In genomic region chr14:32494566-32495434, GRCh38 we compare ENCODE assay signal across 15 cellular contexts.
A peak's percentile ranks its signal among the peaks of the same experiment; 100 is the strongest.
DNase-seq lines count a peak whose midpoint lies in the region; ATAC-seq and TF ChIP-seq lines count a peak whose summit lies in the region.
"Had no signal": no experiment of that assay in that cellular context is flagged by ENCODE, and none has a peak within 500 bp of the region (broad histone marks: within the 10 kb centered on the region; RNA-seq: fewer than 3 reads in every experiment).

No MANE protein-coding gene starts in this region.

- TF ChIP-seq CTCF in esophagus muscularis mucosa (IDR thresholded peaks at IDR 0.05), result no peak
- no peak for TF ChIP-seq CTCF in thoracic aorta (IDR thresholded peaks at IDR 0.05)
- no peak for TF ChIP-seq CTCF in uterus (IDR thresholded peaks at IDR 0.05)

- H3K36me3 ChIP-seq in esophagus muscularis mucosa, result no peaks in the 10 kb centered on the region
- no peaks in the 10 kb centered on the region for H3K36me3 ChIP-seq in thoracic aorta
- H3K36me3 ChIP-seq in uterus, result no peaks in the 10 kb centered on the region
- H3K36me3 ChIP-seq: Peyer's patch had no signal

- H3K27ac ChIP-seq in esophagus muscularis mucosa (replicated peaks in 1 of 4), result peak overlapping the region; percentile 73 to 80 (median 76)
- peak overlapping the region; percentile 19 to 65 for H3K27ac ChIP-seq in thoracic aorta
- no peak overlapping the region for H3K27ac ChIP-seq in uterus
- H3K27ac ChIP-seq: 22Rv1 had no signal

- TF ChIP-seq POLR2A in esophagus muscularis mucosa (IDR thresholded peaks at IDR 0.05; ENCODE audit: low read depth) (no peak), uterus (IDR thresholded peaks at IDR 0.05) (no peak)

- H3K9me3 ChIP-seq in esophagus muscularis mucosa (no peaks in the 10 kb centered on the region), thoracic aorta (no peaks in the 10 kb centered on the region), uterus (no peaks in the 10 kb centered on the region)
- H3K9me3 ChIP-seq: Peyer's patch had no signal

- ATAC-seq in thoracic aorta (ENCODE audit: insufficient number of reproducible peaks, low FRiP score, low read depth) (peak; percentile 58), HG03571 (IDR thresholded peaks at IDR 0.05; ENCODE audit: unreplicated experiment) (no peak)
- ATAC-seq: activated T-cell treated with anti-CD3 and anti-CD28 coated beads, Interleukin-2, amount 50 U/mL, for 72 hours had no signal

- intact Hi-C loops in esophagus muscularis mucosa (cut with DNase I), result no loop called here
- intact Hi-C loops in uterus (cut with DNase I; ENCODE audit: low total_unique reads), result no loop called here

- peak overlapping the region; percentile 27 to 44 (median 38) for H3K4me3 ChIP-seq in esophagus muscularis mucosa
- peak overlapping the region; percentile 58 for H3K4me3 ChIP-seq in thoracic aorta
- no peak overlapping the region for H3K4me3 ChIP-seq in uterus
- H3K4me3 ChIP-seq: Peyer's patch had no signal

- WGBS in esophagus muscularis mucosa, result 25% methylated on average over 5 of the region's 5 CpGs

- DNase-seq in NCI-H1417 (lab: John Stamatoyannopoulos, UW) (peak in 2 of 3 experiments; percentile 10 to 39), NCI-H1417 treated with DMSO at 0.1 percent for 48 hours (lab: John Stamatoyannopoulos, UW) (no peak), esophagus muscularis mucosa (ENCODE audit: extremely low spot score) (no peak), midbrain (lab: John Stamatoyannopoulos, UW) (peak; percentile 61), thoracic aorta (ENCODE audit: low spot score) (no peak), uterus (no peak), glomerular visceral epithelial cell (ENCODE audit: extremely low spot score) (no peak)
- DNase-seq: activated CD4-positive, alpha-beta T cell treated with anti-CD3 and anti-CD28 coated beads for 4 hours; activated T-cell treated with anti-CD3 and anti-CD28 coated beads, Interleukin-2, amount 50 U/mL, for 72 hours; MV-4-11; Peyer's patch; retina; T-helper 2 cell had no signal

- TF ChIP-seq EP300 in esophagus muscularis mucosa (IDR thresholded peaks at IDR 0.05), result no peak

- peaks cover 21 to 64% (median 59%) of the 10 kb centered on the region in 4 donors for H3K4me1 ChIP-seq in esophagus muscularis mucosa
- peaks cover 28 to 81% of the 10 kb centered on the region in 2 donors for H3K4me1 ChIP-seq in thoracic aorta (ENCODE audit: control insufficient read depth in 1 of 2, low read depth in 2 of 2)
- no peaks in the 10 kb centered on the region for H3K4me1 ChIP-seq in uterus
- H3K4me1 ChIP-seq: Peyer's patch had no signal

- H3K27me3 ChIP-seq in esophagus muscularis mucosa (no peaks in the 10 kb centered on the region), thoracic aorta (replicated peaks; ENCODE audit: insufficient read depth) (no peaks in the 10 kb centered on the region), uterus (no peaks in the 10 kb centered on the region)
- H3K27me3 ChIP-seq: Peyer's patch had no signal

Comparison
In these comparisons a context has a peak if more than half of its experiments do, and no peak if none do; other contexts are left out.
1. DNase-seq: peak in NCI-H1417 (2 of 3) and midbrain (single experiment); none in NCI-H1417 treated with DMSO at 0.1 percent for 48 hours (single experiment), esophagus muscularis mucosa (single experiment), thoracic aorta (single experiment), uterus (0 of 2) and glomerular visceral epithelial cell (single experiment).
2. H3K27ac ChIP-seq: peak in esophagus muscularis mucosa (4 of 4) and thoracic aorta (2 of 2); none in uterus (0 of 2).
3. H3K4me3 ChIP-seq: peak in esophagus muscularis mucosa (4 of 4) and thoracic aorta (single experiment); none in uterus (0 of 2).